Comparison of ENCODE assay signal across 8 cellular contexts in the genomic region with DNA sequence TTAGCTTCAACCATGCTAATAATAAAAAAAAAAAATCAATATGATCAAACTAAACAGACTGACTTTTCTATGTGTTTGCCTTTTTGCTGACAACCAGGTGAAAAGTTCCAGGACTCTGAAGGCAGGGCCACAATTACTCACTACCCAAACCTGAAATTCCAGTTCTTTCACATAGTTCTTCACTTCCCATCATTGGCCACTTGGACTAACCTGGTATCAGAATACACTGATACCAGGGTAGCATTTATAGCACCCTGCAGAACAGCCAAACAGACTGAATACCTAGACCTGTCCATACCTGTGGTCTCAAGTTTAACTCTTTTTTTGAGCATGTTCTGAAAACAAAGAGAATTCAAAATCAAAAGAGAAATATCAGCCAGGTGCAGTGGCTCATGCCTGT. TPM values are rescaled to one million over a fixed set of nuclear protein-coding genes. Genes with fewer than 3 reads are reported as not detected.
DNase-seq lines count a peak whose midpoint lies in the region; ATAC-seq and TF ChIP-seq lines count a peak whose summit lies in the region.

No MANE protein-coding gene starts in this region.

- TF ChIP-seq CTCF in C4-2B (conservative IDR thresholded peaks at IDR 0.05): peak; percentile 29
- TF ChIP-seq CTCF in lung (IDR thresholded peaks at IDR 0.05; ENCODE audit: control extremely low read depth, extremely low read depth): no peak
- no peak for TF ChIP-seq CTCF in coronary artery (IDR thresholded peaks at IDR 0.05)

- H3K4me3 Mint-ChIP-seq in IgD-negative memory B cell: peak overlapping the region in 2 of 4 donors; percentile 67 to 83
- H3K4me3 Mint-ChIP-seq in activated T-helper 17 cell treated with anti-CD3 and anti-CD28 coated beads, Interleukin-2, amount 50 U/mL, for 72 hours: peak overlapping the region; percentile 88

- H3K4me1 Mint-ChIP-seq in IgD-negative memory B cell: peaks cover 40 to 67% (median 46%) of the 10 kb centered on the region in 3 donors
- peaks cover 38% of the 10 kb centered on the region for H3K4me1 Mint-ChIP-seq in activated T-helper 17 cell treated with anti-CD3 and anti-CD28 coated beads, Interleukin-2, amount 50 U/mL, for 72 hours

- DNase-seq in lung (ENCODE audit: low spot score) (peak; percentile 49), GM19238 (ENCODE audit: insufficient read length, low spot score) (no peak), coronary artery (ENCODE audit: low spot score) (no peak), ecto neural progenitor cell (ENCODE audit: low spot score) (no peak)

- H3K36me3 ChIP-seq in lung (ENCODE audit: control insufficient read depth in 2 of 2, insufficient read depth in 2 of 2, low read length in 2 of 2): peaks cover 0 to 4% of the 10 kb centered on the region in 2 donors

- H3K27me3 ChIP-seq in lung (ENCODE audit: control insufficient read depth, insufficient read depth): no peaks in the 10 kb centered on the region

- peaks cover 2% of the 10 kb centered on the region for H3K36me3 Mint-ChIP-seq in IgD-negative memory B cell
- H3K36me3 Mint-ChIP-seq in activated T-helper 17 cell treated with anti-CD3 and anti-CD28 coated beads, Interleukin-2, amount 50 U/mL, for 72 hours (ENCODE audit: low read depth): peaks cover 55% of the 10 kb centered on the region

- H3K27ac ChIP-seq in C4-2B (peak overlapping the region; percentile 79), lung (ENCODE audit: low read depth in 1 of 2, low read length in 1 of 2) (peak overlapping the region in 1 of 2 donors; percentile 47), coronary artery (no peak overlapping the region)

- no peaks in the 10 kb centered on the region for H3K27me3 Mint-ChIP-seq in IgD-negative memory B cell
- no peaks in the 10 kb centered on the region for H3K27me3 Mint-ChIP-seq in activated T-helper 17 cell treated with anti-CD3 and anti-CD28 coated beads, Interleukin-2, amount 50 U/mL, for 72 hours

- no peak for ATAC-seq in activated T-helper 17 cell treated with anti-CD3 and anti-CD28 coated beads, Interleukin-2, amount 50 U/mL, for 72 hours (replicated peaks)
- ATAC-seq in lung (ENCODE audit: insufficient read depth, low FRiP score): peak; percentile 81
- ATAC-seq in GM18511 (IDR thresholded peaks at IDR 0.05; ENCODE audit: unreplicated experiment): no peak

- peaks cover 0 to 12% of the 10 kb centered on the region in 2 donors for H3K4me1 ChIP-seq in lung (ENCODE audit: control insufficient read depth in 2 of 2, insufficient read depth in 2 of 2, low read length in 2 of 2)

- no peaks in the 10 kb centered on the region for H3K9me3 ChIP-seq in lung (ENCODE audit: control insufficient read depth in 2 of 2, insufficient read depth in 1 of 2, low read length in 1 of 2)

- H3K9me3 Mint-ChIP-seq in IgD-negative memory B cell: no peaks in the 10 kb centered on the region
- no peaks in the 10 kb centered on the region for H3K9me3 Mint-ChIP-seq in activated T-helper 17 cell treated with anti-CD3 and anti-CD28 coated beads, Interleukin-2, amount 50 U/mL, for 72 hours

- H3K27ac Mint-ChIP-seq in IgD-negative memory B cell: peak overlapping the region; percentile 18 to 87 (median 69)
- peak overlapping the region; percentile 92 for H3K27ac Mint-ChIP-seq in activated T-helper 17 cell treated with anti-CD3 and anti-CD28 coated beads, Interleukin-2, amount 50 U/mL, for 72 hours

- no peak overlapping the region for H3K4me3 ChIP-seq in lung
- no peak overlapping the region for H3K4me3 ChIP-seq in coronary artery

RNA-seq across cellular contexts. Expression of gene ELF1, which starts 25.1 kb away (rescaled TPM):
- polyA plus RNA-seq in IgD-negative memory B cell: 148 TPM
- total RNA-seq in activated T-helper 17 cell treated with anti-CD3 and anti-CD28 coated beads, Interleukin-2, amount 50 U/mL, for 72 hours: 10 to 100 TPM; 76.0 to 80.1 TPM
- total RNA-seq in lung: 100 to 1,000 TPM in 1 of 2 donors, 10 to 100 TPM in 1; 70.6 to 107 TPM
- polyA plus RNA-seq in lung: 10 to 100 TPM; 10.8 to 56.5 TPM
